17 cellular contexts compared by ENCODE assay signal in genomic region chr1:224238212-224238611, GRCh38.
"Had no signal": no experiment of that assay in that cellular context is flagged by ENCODE, and none has a peak within 500 bp of the region (broad histone marks: within the 10 kb centered on the region; RNA-seq: fewer than 3 reads in every experiment).

No MANE protein-coding gene starts in this region.

- ATAC-seq: gastroesophageal sphincter; naive thymus-derived CD4-positive, alpha-beta T cell had no signal

- H3K27me3 ChIP-seq: dorsolateral prefrontal cortex, esophagus squamous epithelium, gastroesophageal sphincter, right atrium auricular region, vagina had no signal

- H3K27me3 Mint-ChIP-seq: naive thymus-derived CD4-positive, alpha-beta T cell had no signal

- DNase-seq: cortex of kidney; effector memory CD4-positive, alpha-beta T cell; esophagus squamous epithelium; foreskin fibroblast; glutamatergic neuron; islet precursor cell; left ventricle myocardium inferior; mesendoderm; naive thymus-derived CD4-positive, alpha-beta T cell; small intestine; stimulated activated CD4-positive, alpha-beta T cell treated with anti-CD3 and anti-CD28 coated beads, Interleukin-12 subunit alpha, Interleukin-12 subunit beta, amount 100 ng/mL, for 4 hours; stimulated activated naive CD4-positive, alpha-beta T cell treated with Interleukin-2 at 50 U/mL for 16 hours had no signal

- H3K4me1 ChIP-seq: esophagus squamous epithelium, gastroesophageal sphincter, left ventricle myocardium inferior, right atrium auricular region, vagina had no signal

- FAIRE-seq: small intestine had no signal

- H3K4me3 Mint-ChIP-seq: naive thymus-derived CD4-positive, alpha-beta T cell had no signal

- H3K27ac ChIP-seq: esophagus squamous epithelium, gastroesophageal sphincter, left ventricle myocardium inferior, right atrium auricular region, vagina had no signal

- H3K9me3 ChIP-seq: esophagus squamous epithelium, gastroesophageal sphincter, left ventricle myocardium inferior, right atrium auricular region, vagina had no signal

- H3K4me3 ChIP-seq: dorsolateral prefrontal cortex, esophagus squamous epithelium, gastroesophageal sphincter, left ventricle myocardium inferior, lung, right atrium auricular region, vagina had no signal

- H3K9me3 Mint-ChIP-seq: naive thymus-derived CD4-positive, alpha-beta T cell had no signal
